ENCODE assay signal across 19 cellular contexts in the genomic region with DNA sequence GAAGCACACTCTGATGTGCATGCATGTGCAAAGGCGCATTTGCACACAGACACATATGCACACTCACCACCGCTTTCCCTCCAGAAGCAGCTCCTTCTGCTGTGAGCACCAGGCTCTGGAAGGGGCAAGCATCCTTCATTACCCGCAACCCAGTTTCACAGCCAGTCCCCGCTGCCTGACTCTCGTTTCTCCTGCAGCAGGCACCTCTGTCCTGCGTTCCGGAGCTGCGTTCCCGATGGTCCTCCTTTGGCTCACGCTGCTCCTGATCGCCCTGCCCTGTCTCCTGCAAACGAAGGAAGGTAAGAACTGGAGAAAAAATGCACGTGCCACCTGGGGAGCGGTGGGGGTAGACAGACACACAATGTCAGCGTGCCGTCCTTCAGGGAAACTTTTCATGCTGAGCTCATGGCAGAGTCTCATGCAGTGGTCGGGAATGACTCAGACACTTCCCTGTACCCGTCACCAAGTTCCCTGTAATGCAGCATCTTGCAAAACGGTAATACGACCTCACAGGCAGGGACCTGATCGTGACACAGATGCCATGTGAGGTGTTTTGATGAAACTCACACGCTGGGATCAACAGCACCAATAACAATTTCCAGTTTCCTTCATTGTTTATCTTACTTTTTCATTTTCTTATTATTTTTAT. TPM values are rescaled to one million over a fixed set of nuclear protein-coding genes. Genes with fewer than 3 reads are reported as not detected.
"Had no signal": no experiment of that assay in that cellular context is flagged by ENCODE, and none has a peak within 500 bp of the region (broad histone marks: within the 10 kb centered on the region; RNA-seq: fewer than 3 reads in every experiment).

No MANE protein-coding gene starts in this region.

- H3K27ac ChIP-seq: psoas muscle had no signal

- H3K4me3 Mint-ChIP-seq: activated B cell treated with CpG ODN at 0.5 μM for 24 hours; activated CD8-positive, alpha-beta T cell treated with anti-CD3 and anti-CD28 coated beads, Interleukin-2, amount 10 ng/mL, durations not matched to agents 7 days and 5 days; activated T-cell treated with anti-CD3 and anti-CD28 coated beads, Interleukin-2, amount 50 U/mL, for 72 hours; stimulated activated naive CD8-positive, alpha-beta T cell treated with anti-CD3 and anti-CD28 coated beads, Interleukin-15, Interleukin-2, amounts not matched to agents 100 ng/mL and 50 ng/mL, for 24 hours; T-helper 1 cell treated with Interleukin-12 subunit alpha and Interleukin-12 subunit beta and Interleukin-4 antibody, amounts not matched to agents 30 μg/mL and 1 μg/mL, for 36 hours; type B pancreatic cell had no signal

- H3K4me3 ChIP-seq: psoas muscle had no signal

- H3K27me3 Mint-ChIP-seq: activated B cell treated with CpG ODN at 0.5 μM for 24 hours, type B pancreatic cell had no signal

- ATAC-seq: activated CD8-positive, alpha-beta T cell treated with anti-CD3 and anti-CD28 coated beads, Interleukin-2, amount 10 ng/mL, durations not matched to agents 7 days and 5 days; activated naive CD4-positive, alpha-beta T cell treated with anti-CD3 and anti-CD28 coated beads, Interleukin-2, amount 50 U/mL, for 72 hours; activated T-cell treated with anti-CD3 and anti-CD28 coated beads, Interleukin-2, amount 50 U/mL, for 72 hours; psoas muscle; sciatic nerve had no signal

- H3K27ac Mint-ChIP-seq: activated B cell treated with CpG ODN at 0.5 μM for 24 hours; activated CD8-positive, alpha-beta T cell treated with anti-CD3 and anti-CD28 coated beads, Interleukin-2, amount 10 ng/mL, durations not matched to agents 7 days and 5 days; activated naive CD4-positive, alpha-beta T cell treated with anti-CD3 and anti-CD28 coated beads, Interleukin-2, amount 50 U/mL, for 72 hours; activated T-cell treated with anti-CD3 and anti-CD28 coated beads, Interleukin-2, amount 50 U/mL, for 72 hours; stimulated activated naive CD8-positive, alpha-beta T cell treated with anti-CD3 and anti-CD28 coated beads, Interleukin-15, Interleukin-2, amounts not matched to agents 100 ng/mL and 50 ng/mL, for 24 hours; T-helper 1 cell treated with Interleukin-12 subunit alpha and Interleukin-12 subunit beta and Interleukin-4 antibody, amounts not matched to agents 30 μg/mL and 1 μg/mL, for 36 hours; type B pancreatic cell had no signal

- DNase-seq: activated B cell treated with CpG ODN at 0.5 μM for 24 hours; activated CD4-positive, alpha-beta T cell treated with anti-CD3 and anti-CD28 coated beads for 48 hours; activated CD8-positive, alpha-beta memory T cell treated with anti-CD3 and anti-CD28 coated beads, Interleukin-2, amount 50 U/mL, for 4 hours; activated CD8-positive, alpha-beta T cell treated with anti-CD3 and anti-CD28 coated beads, Interleukin-2, amount 10 ng/mL, durations not matched to agents 7 days and 5 days; activated gamma-delta T cell; activated T-cell treated with anti-CD3 and anti-CD28 coated beads, Interleukin-2, amount 50 U/mL, for 72 hours; caudate nucleus; cortex of kidney; effector memory CD4-positive, alpha-beta T cell; foreskin fibroblast; kidney glomerular epithelial cell; mesendoderm; psoas muscle had no signal

- H3K36me3 Mint-ChIP-seq: type B pancreatic cell had no signal

- H3K4me1 ChIP-seq: psoas muscle had no signal

- H3K9me3 Mint-ChIP-seq: activated B cell treated with CpG ODN at 0.5 μM for 24 hours; activated naive CD4-positive, alpha-beta T cell treated with anti-CD3 and anti-CD28 coated beads, Interleukin-2, amount 50 U/mL, for 72 hours; type B pancreatic cell had no signal

RNA-seq across cellular contexts. Expression of gene IL3RA, which starts 5.1 kb away (rescaled TPM):
- polyA plus RNA-seq: neural cell had no signal
